ENCODE assay signal across 1 cellular context in the genomic region with DNA sequence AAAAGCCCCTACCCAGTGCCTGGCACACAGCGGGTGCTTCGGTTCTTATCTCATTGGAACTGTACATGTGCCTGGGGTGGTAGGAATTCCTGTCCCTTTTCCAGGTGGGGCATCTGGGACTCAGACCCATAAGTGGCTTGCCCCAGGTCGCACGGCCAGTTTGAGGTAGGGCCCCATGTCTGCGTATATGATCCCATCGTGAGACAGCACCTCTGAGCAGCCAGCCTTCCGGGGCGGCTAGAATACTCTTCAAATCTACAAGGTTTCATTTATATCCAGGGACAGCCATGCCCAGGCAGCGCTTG.
TF ChIP-seq lines count a peak whose summit lies in the region.

No MANE protein-coding gene starts in this region.

TF ChIP-seq in IMR-90, 13 proteins besides CTCF, POLR2A, EP300 and RAD21 (continued from another document):
- TF ChIP-seq ELK1 (IDR thresholded peaks at IDR 0.05; ENCODE audit: borderline replicate concordance, low read depth, low read length) (no peak), MAFK (IDR thresholded peaks at IDR 0.05; ENCODE audit: low read depth, low read length) (no peak), MXI1 (IDR thresholded peaks at IDR 0.05; ENCODE audit: borderline replicate concordance, low read depth, low read length) (no peak), SMC3 (IDR thresholded peaks at IDR 0.05; ENCODE audit: low read depth, low read length) (no peak), USF2 (IDR thresholded peaks at IDR 0.05; ENCODE audit: low read depth, low read length) (no peak), NFE2L2 (IDR thresholded peaks at IDR 0.05; ENCODE audit: low read depth, low read length) (no peak), BHLHE40 (IDR thresholded peaks at IDR 0.05; ENCODE audit: low read depth, low read length) (no peak), CHD1 (IDR thresholded peaks at IDR 0.05; ENCODE audit: low read depth, low read length) (no peak), RFX5 (IDR thresholded peaks at IDR 0.05; ENCODE audit: low read depth, low read length) (no peak), MAZ (IDR thresholded peaks at IDR 0.05; ENCODE audit: borderline replicate concordance, low read depth, low read length) (no peak), FOS (IDR thresholded peaks at IDR 0.05; ENCODE audit: low read depth, low read length) (no peak), CEBPB (IDR thresholded peaks at IDR 0.05; ENCODE audit: low read depth, low read length) (no peak)
